2 cellular contexts compared by ENCODE assay signal in the genomic region with DNA sequence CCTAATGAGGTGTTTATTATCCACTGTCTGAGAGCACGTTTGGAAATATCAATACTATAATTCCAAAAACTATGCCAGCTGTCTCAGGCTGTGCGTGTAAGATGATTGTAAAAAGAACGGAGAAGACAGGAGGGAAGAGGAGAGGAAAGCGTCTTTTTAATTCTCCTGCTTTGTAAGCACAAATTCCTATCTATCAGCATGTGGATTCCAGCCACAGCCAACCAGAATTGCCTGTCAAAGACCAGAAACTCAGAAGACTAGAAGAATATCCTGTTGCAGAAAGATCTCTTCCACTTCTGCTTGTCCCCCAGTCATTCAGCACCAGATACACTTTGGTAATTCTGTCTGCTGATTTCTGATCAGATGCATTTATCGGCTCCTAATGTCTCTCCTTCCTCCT.
TF ChIP-seq lines count a peak whose summit lies in the region.

No MANE protein-coding gene starts in this region.

TF ChIP-seq in SK-N-SH, 30 proteins besides CTCF, POLR2A, EP300 and RAD21:
- TF ChIP-seq TCF12 (IDR thresholded peaks at IDR 0.05) = no peak
- no peak for TF ChIP-seq ZBTB33 (IDR thresholded peaks at IDR 0.05; ENCODE audit: borderline replicate concordance, low read depth)
- no peak for TF ChIP-seq SMC3 (IDR thresholded peaks at IDR 0.05; ENCODE audit: low read depth, low read length)
- TF ChIP-seq RCOR1 (IDR thresholded peaks at IDR 0.05; ENCODE audit: low read length) = no peak
- no peak for TF ChIP-seq NFIC (IDR thresholded peaks at IDR 0.05; ENCODE audit: borderline replicate concordance)
- TF ChIP-seq YY1 (IDR thresholded peaks at IDR 0.05; ENCODE audit: low read depth) = no peak
- TF ChIP-seq FOXM1 (IDR thresholded peaks at IDR 0.05; ENCODE audit: low read depth) = no peak
- TF ChIP-seq GATA2 (CRISPR knock-in tag; IDR thresholded peaks at IDR 0.05) = no peak
- TF ChIP-seq, protein P1, sequence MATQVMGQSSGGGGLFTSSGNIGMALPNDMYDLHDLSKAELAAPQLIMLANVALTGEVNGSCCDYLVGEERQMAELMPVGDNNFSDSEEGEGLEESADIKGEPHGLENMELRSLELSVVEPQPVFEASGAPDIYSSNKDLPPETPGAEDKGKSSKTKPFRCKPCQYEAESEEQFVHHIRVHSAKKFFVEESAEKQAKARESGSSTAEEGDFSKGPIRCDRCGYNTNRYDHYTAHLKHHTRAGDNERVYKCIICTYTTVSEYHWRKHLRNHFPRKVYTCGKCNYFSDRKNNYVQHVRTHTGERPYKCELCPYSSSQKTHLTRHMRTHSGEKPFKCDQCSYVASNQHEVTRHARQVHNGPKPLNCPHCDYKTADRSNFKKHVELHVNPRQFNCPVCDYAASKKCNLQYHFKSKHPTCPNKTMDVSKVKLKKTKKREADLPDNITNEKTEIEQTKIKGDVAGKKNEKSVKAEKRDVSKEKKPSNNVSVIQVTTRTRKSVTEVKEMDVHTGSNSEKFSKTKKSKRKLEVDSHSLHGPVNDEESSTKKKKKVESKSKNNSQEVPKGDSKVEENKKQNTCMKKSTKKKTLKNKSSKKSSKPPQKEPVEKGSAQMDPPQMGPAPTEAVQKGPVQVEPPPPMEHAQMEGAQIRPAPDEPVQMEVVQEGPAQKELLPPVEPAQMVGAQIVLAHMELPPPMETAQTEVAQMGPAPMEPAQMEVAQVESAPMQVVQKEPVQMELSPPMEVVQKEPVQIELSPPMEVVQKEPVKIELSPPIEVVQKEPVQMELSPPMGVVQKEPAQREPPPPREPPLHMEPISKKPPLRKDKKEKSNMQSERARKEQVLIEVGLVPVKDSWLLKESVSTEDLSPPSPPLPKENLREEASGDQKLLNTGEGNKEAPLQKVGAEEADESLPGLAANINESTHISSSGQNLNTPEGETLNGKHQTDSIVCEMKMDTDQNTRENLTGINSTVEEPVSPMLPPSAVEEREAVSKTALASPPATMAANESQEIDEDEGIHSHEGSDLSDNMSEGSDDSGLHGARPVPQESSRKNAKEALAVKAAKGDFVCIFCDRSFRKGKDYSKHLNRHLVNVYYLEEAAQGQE (IDR thresholded peaks at IDR 0.05; ENCODE audit: low read depth, low read length) = no peak
- no peak for TF ChIP-seq CHD2 (IDR thresholded peaks at IDR 0.05; ENCODE audit: low read length, partially characterized antibody)
- no peak for TF ChIP-seq TEAD4 (IDR thresholded peaks at IDR 0.05; ENCODE audit: borderline replicate concordance, insufficient read depth)
- no peak for TF ChIP-seq MAX (IDR thresholded peaks at IDR 0.05; ENCODE audit: low read depth)
- no peak for TF ChIP-seq FOXJ3 (CRISPR knock-in tag; IDR thresholded peaks at IDR 0.05)
- no peak for TF ChIP-seq IRF3 (IDR thresholded peaks at IDR 0.05; ENCODE audit: low read depth, low read length)

TF ChIP-seq in SK-N-SH treated with all-trans-retinoic acid at 6 μM for 48 hours, 23 proteins besides CTCF, POLR2A, EP300 and RAD21:
- TF ChIP-seq, protein P2, sequence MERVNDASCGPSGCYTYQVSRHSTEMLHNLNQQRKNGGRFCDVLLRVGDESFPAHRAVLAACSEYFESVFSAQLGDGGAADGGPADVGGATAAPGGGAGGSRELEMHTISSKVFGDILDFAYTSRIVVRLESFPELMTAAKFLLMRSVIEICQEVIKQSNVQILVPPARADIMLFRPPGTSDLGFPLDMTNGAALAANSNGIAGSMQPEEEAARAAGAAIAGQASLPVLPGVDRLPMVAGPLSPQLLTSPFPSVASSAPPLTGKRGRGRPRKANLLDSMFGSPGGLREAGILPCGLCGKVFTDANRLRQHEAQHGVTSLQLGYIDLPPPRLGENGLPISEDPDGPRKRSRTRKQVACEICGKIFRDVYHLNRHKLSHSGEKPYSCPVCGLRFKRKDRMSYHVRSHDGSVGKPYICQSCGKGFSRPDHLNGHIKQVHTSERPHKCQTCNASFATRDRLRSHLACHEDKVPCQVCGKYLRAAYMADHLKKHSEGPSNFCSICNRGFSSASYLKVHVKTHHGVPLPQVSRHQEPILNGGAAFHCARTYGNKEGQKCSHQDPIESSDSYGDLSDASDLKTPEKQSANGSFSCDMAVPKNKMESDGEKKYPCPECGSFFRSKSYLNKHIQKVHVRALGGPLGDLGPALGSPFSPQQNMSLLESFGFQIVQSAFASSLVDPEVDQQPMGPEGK (CRISPR knock-in tag; IDR thresholded peaks at IDR 0.05; ENCODE audit: borderline replicate concordance) = no peak
- TF ChIP-seq ZFP30 (CRISPR knock-in tag; IDR thresholded peaks at IDR 0.05) = no peak
